32 cellular contexts compared by ENCODE assay signal in the genomic region with DNA sequence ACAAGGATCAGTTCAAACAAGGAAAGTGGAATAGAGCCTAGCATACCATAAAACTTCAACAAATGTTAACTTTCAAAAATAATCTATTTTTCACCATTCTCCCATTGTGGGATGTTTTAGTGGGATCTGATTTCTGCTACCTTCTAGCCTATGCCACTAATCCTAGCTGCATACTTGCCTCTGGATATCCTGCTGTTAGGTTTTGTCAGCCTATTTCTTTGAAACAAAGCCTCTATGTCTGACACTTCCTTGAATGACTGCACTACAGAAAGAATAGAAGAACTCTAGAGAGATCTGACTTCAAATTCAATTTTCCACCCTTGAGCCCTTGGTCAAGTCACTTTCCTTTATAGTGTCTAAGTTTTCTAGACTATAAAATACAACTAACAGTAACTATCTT.
"Had no signal": no experiment of that assay in that cellular context is flagged by ENCODE, and none has a peak within 500 bp of the region (broad histone marks: within the 10 kb centered on the region; RNA-seq: fewer than 3 reads in every experiment).

No MANE protein-coding gene starts in this region.

- H3K36me3 Mint-ChIP-seq: activated naive CD4-positive, alpha-beta T cell treated with anti-CD3 and anti-CD28 coated beads, Interleukin-2, amount 10 ng/mL, durations not matched to agents 7 days and 5 days; activated naive CD8-positive, alpha-beta T cell treated with anti-CD3 and anti-CD28 coated beads, Interleukin-2, amount 10 ng/mL, durations not matched to agents 7 days and 5 days; brain; mesothelial cell of epicardium; naive B cell; stimulated activated memory B cell treated with anti-CD40 and anti-IgM and Interleukin-4, amounts not matched to agents 10 μg/mL and 1 μg/mL and 100 μg/mL, for 72 hours; type B pancreatic cell had no signal

- H3K36me3 ChIP-seq: ascending aorta, left lung, sigmoid colon, vagina had no signal

- H3K9me3 ChIP-seq: ascending aorta, left lung, psoas muscle, sigmoid colon, vagina had no signal

- H3K4me1 Mint-ChIP-seq: activated CD4-positive, alpha-beta memory T cell treated with anti-CD3 and anti-CD28 coated beads, Interleukin-2, amount 10 ng/mL, durations not matched to agents 7 days and 5 days; activated CD4-positive, alpha-beta T cell treated with anti-CD3 and anti-CD28 coated beads, Interleukin-2, amount 10 ng/mL, durations not matched to agents 7 days and 5 days; activated naive CD4-positive, alpha-beta T cell treated with anti-CD3 and anti-CD28 coated beads, Interleukin-2, amount 10 ng/mL, durations not matched to agents 7 days and 5 days; activated naive CD8-positive, alpha-beta T cell treated with anti-CD3 and anti-CD28 coated beads, Interleukin-2, amount 10 ng/mL, durations not matched to agents 7 days and 5 days; brain; naive B cell; stimulated activated memory B cell treated with anti-CD40 and anti-IgM and Interleukin-4, amounts not matched to agents 10 μg/mL and 1 μg/mL and 100 μg/mL, for 72 hours; stimulated activated naive CD8-positive, alpha-beta T cell treated with anti-CD3 and anti-CD28 coated beads, Interleukin-15, amount 100 ng/mL, for 72 hours had no signal

- H3K27me3 ChIP-seq: ascending aorta, left lung, sigmoid colon, vagina had no signal

- H3K4me3 Mint-ChIP-seq: activated CD4-positive, alpha-beta memory T cell treated with anti-CD3 and anti-CD28 coated beads, Interleukin-2, amount 10 ng/mL, durations not matched to agents 7 days and 5 days; activated CD4-positive, alpha-beta T cell treated with anti-CD3 and anti-CD28 coated beads, Interleukin-2, amount 10 ng/mL, durations not matched to agents 7 days and 5 days; activated naive CD4-positive, alpha-beta T cell treated with anti-CD3 and anti-CD28 coated beads, Interleukin-2, amount 10 ng/mL, durations not matched to agents 7 days and 5 days; activated naive CD8-positive, alpha-beta T cell treated with anti-CD3 and anti-CD28 coated beads, Interleukin-2, amount 10 ng/mL, durations not matched to agents 7 days and 5 days; activated T-cell treated with anti-CD3 and anti-CD28 coated beads, Interleukin-2, amount 50 U/mL, for 24 hours; brain; mesothelial cell of epicardium; naive B cell; stimulated activated memory B cell treated with anti-CD40 and anti-IgM and Interleukin-4, amounts not matched to agents 10 μg/mL and 1 μg/mL and 100 μg/mL, for 72 hours; stimulated activated naive CD8-positive, alpha-beta T cell treated with anti-CD3 and anti-CD28 coated beads, Interleukin-15, amount 100 ng/mL, for 72 hours; type B pancreatic cell had no signal

- H3K27me3 Mint-ChIP-seq: activated CD4-positive, alpha-beta memory T cell treated with anti-CD3 and anti-CD28 coated beads, Interleukin-2, amount 10 ng/mL, durations not matched to agents 7 days and 5 days; activated CD4-positive, alpha-beta T cell treated with anti-CD3 and anti-CD28 coated beads, Interleukin-2, amount 10 ng/mL, durations not matched to agents 7 days and 5 days; activated naive CD4-positive, alpha-beta T cell treated with anti-CD3 and anti-CD28 coated beads, Interleukin-2, amount 10 ng/mL, durations not matched to agents 7 days and 5 days; activated naive CD8-positive, alpha-beta T cell treated with anti-CD3 and anti-CD28 coated beads, Interleukin-2, amount 10 ng/mL, durations not matched to agents 7 days and 5 days; activated T-cell treated with anti-CD3 and anti-CD28 coated beads, Interleukin-2, amount 50 U/mL, for 24 hours; brain; naive B cell; stimulated activated memory B cell treated with anti-CD40 and anti-IgM and Interleukin-4, amounts not matched to agents 10 μg/mL and 1 μg/mL and 100 μg/mL, for 72 hours; stimulated activated naive CD8-positive, alpha-beta T cell treated with anti-CD3 and anti-CD28 coated beads, Interleukin-15, amount 100 ng/mL, for 72 hours; type B pancreatic cell had no signal

- DNase-seq: activated CD4-positive, alpha-beta memory T cell treated with anti-CD3 and anti-CD28 coated beads, Interleukin-2, amount 10 ng/mL, durations not matched to agents 7 days and 5 days; activated CD4-positive, alpha-beta T cell treated with anti-CD3 and anti-CD28 coated beads for 1 hour; activated CD4-positive, alpha-beta T cell treated with anti-CD3 and anti-CD28 coated beads, Interleukin-2, amount 10 ng/mL, durations not matched to agents 7 days and 5 days; activated CD8-positive, alpha-beta memory T cell treated with anti-CD3 and anti-CD28 coated beads, Interleukin-2, amount 50 U/mL, for 48 hours; activated gamma-delta T cell; activated naive CD4-positive, alpha-beta T cell treated with anti-CD3 and anti-CD28 coated beads, Interleukin-2, amount 10 ng/mL, durations not matched to agents 7 days and 5 days; activated naive CD8-positive, alpha-beta T cell treated with anti-CD3 and anti-CD28 coated beads, Interleukin-2, amount 10 ng/mL, durations not matched to agents 7 days and 5 days; activated T-cell treated with anti-CD3 and anti-CD28 coated beads, Interleukin-2, amount 50 U/mL, for 24 hours; dorsolateral prefrontal cortex; effector memory CD4-positive, alpha-beta T cell; kidney glomerular epithelial cell; left lung; naive B cell; occipital lobe; psoas muscle; sigmoid colon; small intestine; stimulated activated CD4-positive, alpha-beta T cell treated with anti-CD3 and anti-CD28 coated beads, Interleukin-1b, Interleukin-23, amount 100 ng/mL, for 48 hours; stimulated activated CD4-positive, alpha-beta T cell treated with anti-CD3 and anti-CD28 coated beads, Interleukin-4, amount 100 ng/mL, for 4 hours; stimulated activated CD8-positive, alpha-beta memory T cell treated with anti-CD3 and anti-CD28 coated beads, Interleukin-4, amount 100 ng/mL, for 48 hours; stimulated activated naive CD8-positive, alpha-beta T cell treated with anti-CD3 and anti-CD28 coated beads, Interleukin-15, amount 100 ng/mL, for 72 hours; substantia nigra; T-helper 2 cell had no signal

- H3K9me3 Mint-ChIP-seq: activated CD4-positive, alpha-beta memory T cell treated with anti-CD3 and anti-CD28 coated beads, Interleukin-2, amount 10 ng/mL, durations not matched to agents 7 days and 5 days; activated CD4-positive, alpha-beta T cell treated with anti-CD3 and anti-CD28 coated beads, Interleukin-2, amount 10 ng/mL, durations not matched to agents 7 days and 5 days; activated naive CD4-positive, alpha-beta T cell treated with anti-CD3 and anti-CD28 coated beads, Interleukin-2, amount 10 ng/mL, durations not matched to agents 7 days and 5 days; activated naive CD8-positive, alpha-beta T cell treated with anti-CD3 and anti-CD28 coated beads, Interleukin-2, amount 10 ng/mL, durations not matched to agents 7 days and 5 days; brain; mesothelial cell of epicardium; stimulated activated memory B cell treated with anti-CD40 and anti-IgM and Interleukin-4, amounts not matched to agents 10 μg/mL and 1 μg/mL and 100 μg/mL, for 72 hours; stimulated activated naive CD8-positive, alpha-beta T cell treated with anti-CD3 and anti-CD28 coated beads, Interleukin-15, amount 100 ng/mL, for 72 hours; type B pancreatic cell had no signal

- H3K27ac ChIP-seq: ascending aorta, coronary artery, dorsolateral prefrontal cortex, left lung, parathyroid adenoma, psoas muscle, sigmoid colon, vagina had no signal

- FAIRE-seq: frontal cortex, small intestine had no signal

- H3K4me3 ChIP-seq: ascending aorta, coronary artery, dorsolateral prefrontal cortex, left lung, psoas muscle, sigmoid colon, vagina had no signal

- H3K4me1 ChIP-seq: ascending aorta, left lung, parathyroid adenoma, psoas muscle, sigmoid colon, vagina had no signal

- H3K27ac Mint-ChIP-seq: activated CD4-positive, alpha-beta memory T cell treated with anti-CD3 and anti-CD28 coated beads, Interleukin-2, amount 10 ng/mL, durations not matched to agents 7 days and 5 days; activated CD4-positive, alpha-beta T cell treated with anti-CD3 and anti-CD28 coated beads, Interleukin-2, amount 10 ng/mL, durations not matched to agents 7 days and 5 days; activated naive CD4-positive, alpha-beta T cell treated with anti-CD3 and anti-CD28 coated beads, Interleukin-2, amount 10 ng/mL, durations not matched to agents 7 days and 5 days; activated naive CD8-positive, alpha-beta T cell treated with anti-CD3 and anti-CD28 coated beads, Interleukin-2, amount 10 ng/mL, durations not matched to agents 7 days and 5 days; activated T-cell treated with anti-CD3 and anti-CD28 coated beads, Interleukin-2, amount 50 U/mL, for 24 hours; brain; naive B cell; stimulated activated memory B cell treated with anti-CD40 and anti-IgM and Interleukin-4, amounts not matched to agents 10 μg/mL and 1 μg/mL and 100 μg/mL, for 72 hours; stimulated activated naive CD8-positive, alpha-beta T cell treated with anti-CD3 and anti-CD28 coated beads, Interleukin-15, amount 100 ng/mL, for 72 hours; type B pancreatic cell had no signal
